1 cellular context compared by ENCODE assay signal in the genomic region with DNA sequence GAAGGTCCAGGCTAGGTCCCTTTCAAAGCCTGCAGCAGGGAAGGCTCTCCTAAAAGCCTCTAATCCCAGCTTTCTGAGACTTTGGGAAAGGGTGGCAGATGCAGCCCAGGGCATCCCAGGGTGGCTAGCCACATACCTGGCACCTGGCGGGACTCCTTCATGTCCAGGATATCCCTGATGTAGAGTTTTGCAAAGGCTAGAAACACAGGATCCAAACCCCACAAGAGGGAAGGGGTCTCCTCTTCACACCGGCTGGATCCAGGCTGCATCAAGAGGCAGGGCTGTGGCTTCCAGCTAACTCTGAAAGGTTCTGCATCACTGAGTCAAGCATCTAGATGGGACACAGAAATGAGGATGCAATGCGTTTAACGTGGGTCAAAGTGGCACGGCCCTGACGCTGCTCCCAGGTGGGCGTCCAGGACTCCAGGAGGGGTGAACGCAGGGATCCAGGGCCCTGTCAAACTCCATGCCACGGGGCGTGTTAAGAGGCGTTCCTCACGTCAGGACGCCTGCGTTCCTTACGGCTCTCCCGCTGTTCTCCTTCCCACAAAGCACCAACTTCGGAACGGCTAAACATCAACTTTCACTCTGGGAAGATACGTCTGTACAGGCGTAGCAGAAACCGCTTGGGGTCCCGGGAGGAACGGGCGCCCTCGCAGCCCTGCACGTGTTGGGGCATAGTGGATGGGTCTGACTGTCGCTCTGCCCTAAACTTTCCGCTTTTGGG.
TF ChIP-seq lines count a peak whose summit lies in the region.

No MANE protein-coding gene starts in this region.

TF ChIP-seq in HEK293, 187 proteins besides CTCF, POLR2A, EP300 and RAD21 (continued from another document and continues in another):
- TF ChIP-seq, protein P1, sequence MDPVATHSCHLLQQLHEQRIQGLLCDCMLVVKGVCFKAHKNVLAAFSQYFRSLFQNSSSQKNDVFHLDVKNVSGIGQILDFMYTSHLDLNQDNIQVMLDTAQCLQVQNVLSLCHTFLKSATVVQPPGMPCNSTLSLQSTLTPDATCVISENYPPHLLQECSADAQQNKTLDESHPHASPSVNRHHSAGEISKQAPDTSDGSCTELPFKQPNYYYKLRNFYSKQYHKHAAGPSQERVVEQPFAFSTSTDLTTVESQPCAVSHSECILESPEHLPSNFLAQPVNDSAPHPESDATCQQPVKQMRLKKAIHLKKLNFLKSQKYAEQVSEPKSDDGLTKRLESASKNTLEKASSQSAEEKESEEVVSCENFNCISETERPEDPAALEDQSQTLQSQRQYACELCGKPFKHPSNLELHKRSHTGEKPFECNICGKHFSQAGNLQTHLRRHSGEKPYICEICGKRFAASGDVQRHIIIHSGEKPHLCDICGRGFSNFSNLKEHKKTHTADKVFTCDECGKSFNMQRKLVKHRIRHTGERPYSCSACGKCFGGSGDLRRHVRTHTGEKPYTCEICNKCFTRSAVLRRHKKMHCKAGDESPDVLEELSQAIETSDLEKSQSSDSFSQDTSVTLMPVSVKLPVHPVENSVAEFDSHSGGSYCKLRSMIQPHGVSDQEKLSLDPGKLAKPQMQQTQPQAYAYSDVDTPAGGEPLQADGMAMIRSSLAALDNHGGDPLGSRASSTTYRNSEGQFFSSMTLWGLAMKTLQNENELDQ (tag by site-specific recombination; IDR thresholded peaks at IDR 0.05; ENCODE audit: low read depth) = no peak
- TF ChIP-seq ZNF16 (tag by site-specific recombination; IDR thresholded peaks at IDR 0.05; ENCODE audit: low read depth) = no peak
- TF ChIP-seq ZNF510 (tag by site-specific recombination; IDR thresholded peaks at IDR 0.05; ENCODE audit: insufficient replicate concordance) = no peak
- TF ChIP-seq ZNF501 (tag by site-specific recombination; IDR thresholded peaks at IDR 0.05) = peak; percentile 96
- no peak for TF ChIP-seq ZNF677 (tag by site-specific recombination; IDR thresholded peaks at IDR 0.05)
- TF ChIP-seq, protein P2, sequence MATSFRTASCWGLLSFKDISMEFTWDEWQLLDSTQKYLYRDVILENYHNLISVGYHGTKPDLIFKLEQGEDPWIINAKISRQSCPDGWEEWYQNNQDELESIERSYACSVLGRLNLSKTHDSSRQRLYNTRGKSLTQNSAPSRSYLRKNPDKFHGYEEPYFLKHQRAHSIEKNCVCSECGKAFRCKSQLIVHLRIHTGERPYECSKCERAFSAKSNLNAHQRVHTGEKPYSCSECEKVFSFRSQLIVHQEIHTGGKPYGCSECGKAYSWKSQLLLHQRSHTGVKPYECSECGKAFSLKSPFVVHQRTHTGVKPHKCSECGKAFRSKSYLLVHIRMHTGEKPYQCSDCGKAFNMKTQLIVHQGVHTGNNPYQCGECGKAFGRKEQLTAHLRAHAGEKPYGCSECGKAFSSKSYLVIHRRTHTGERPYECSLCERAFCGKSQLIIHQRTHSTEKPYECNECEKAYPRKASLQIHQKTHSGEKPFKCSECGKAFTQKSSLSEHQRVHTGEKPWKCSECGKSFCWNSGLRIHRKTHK (tag by site-specific recombination; IDR thresholded peaks at IDR 0.05) = no peak
- TF ChIP-seq, protein P3, sequence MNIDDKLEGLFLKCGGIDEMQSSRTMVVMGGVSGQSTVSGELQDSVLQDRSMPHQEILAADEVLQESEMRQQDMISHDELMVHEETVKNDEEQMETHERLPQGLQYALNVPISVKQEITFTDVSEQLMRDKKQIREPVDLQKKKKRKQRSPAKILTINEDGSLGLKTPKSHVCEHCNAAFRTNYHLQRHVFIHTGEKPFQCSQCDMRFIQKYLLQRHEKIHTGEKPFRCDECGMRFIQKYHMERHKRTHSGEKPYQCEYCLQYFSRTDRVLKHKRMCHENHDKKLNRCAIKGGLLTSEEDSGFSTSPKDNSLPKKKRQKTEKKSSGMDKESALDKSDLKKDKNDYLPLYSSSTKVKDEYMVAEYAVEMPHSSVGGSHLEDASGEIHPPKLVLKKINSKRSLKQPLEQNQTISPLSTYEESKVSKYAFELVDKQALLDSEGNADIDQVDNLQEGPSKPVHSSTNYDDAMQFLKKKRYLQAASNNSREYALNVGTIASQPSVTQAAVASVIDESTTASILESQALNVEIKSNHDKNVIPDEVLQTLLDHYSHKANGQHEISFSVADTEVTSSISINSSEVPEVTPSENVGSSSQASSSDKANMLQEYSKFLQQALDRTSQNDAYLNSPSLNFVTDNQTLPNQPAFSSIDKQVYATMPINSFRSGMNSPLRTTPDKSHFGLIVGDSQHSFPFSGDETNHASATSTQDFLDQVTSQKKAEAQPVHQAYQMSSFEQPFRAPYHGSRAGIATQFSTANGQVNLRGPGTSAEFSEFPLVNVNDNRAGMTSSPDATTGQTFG (tag by site-specific recombination; IDR thresholded peaks at IDR 0.05; ENCODE audit: borderline replicate concordance) = no peak
- peak; percentile 77; the same call in 1 of the 2 replicates for TF ChIP-seq KLF16 (tag by site-specific recombination; IDR thresholded peaks at IDR 0.05)
- TF ChIP-seq ZNF830 (tag by site-specific recombination; IDR thresholded peaks at IDR 0.05; ENCODE audit: low read depth) = no peak
- TF ChIP-seq ZNF747 (tag by site-specific recombination; IDR thresholded peaks at IDR 0.05) = no peak
- TF ChIP-seq, protein P4, sequence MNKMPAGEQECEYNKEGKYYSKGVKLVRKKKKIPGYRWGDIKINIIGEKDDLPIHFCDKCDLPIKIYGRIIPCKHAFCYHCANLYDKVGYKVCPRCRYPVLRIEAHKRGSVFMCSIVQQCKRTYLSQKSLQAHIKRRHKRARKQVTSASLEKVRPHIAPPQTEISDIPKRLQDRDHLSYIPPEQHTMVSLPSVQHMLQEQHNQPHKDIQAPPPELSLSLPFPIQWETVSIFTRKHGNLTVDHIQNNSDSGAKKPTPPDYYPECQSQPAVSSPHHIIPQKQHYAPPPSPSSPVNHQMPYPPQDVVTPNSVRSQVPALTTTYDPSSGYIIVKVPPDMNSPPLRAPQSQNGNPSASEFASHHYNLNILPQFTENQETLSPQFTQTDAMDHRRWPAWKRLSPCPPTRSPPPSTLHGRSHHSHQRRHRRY (tag by site-specific recombination; IDR thresholded peaks at IDR 0.05) = no peak
- TF ChIP-seq ZNF274 (IDR thresholded peaks at IDR 0.05; ENCODE audit: low read length) = no peak
- no peak for TF ChIP-seq ZNF274 (tag by site-specific recombination; IDR thresholded peaks at IDR 0.05; ENCODE audit: borderline replicate concordance)
- TF ChIP-seq GFI1B (tag by site-specific recombination; IDR thresholded peaks at IDR 0.05) = no peak; the same call in 1 of the 2 replicates
- TF ChIP-seq, protein P5, sequence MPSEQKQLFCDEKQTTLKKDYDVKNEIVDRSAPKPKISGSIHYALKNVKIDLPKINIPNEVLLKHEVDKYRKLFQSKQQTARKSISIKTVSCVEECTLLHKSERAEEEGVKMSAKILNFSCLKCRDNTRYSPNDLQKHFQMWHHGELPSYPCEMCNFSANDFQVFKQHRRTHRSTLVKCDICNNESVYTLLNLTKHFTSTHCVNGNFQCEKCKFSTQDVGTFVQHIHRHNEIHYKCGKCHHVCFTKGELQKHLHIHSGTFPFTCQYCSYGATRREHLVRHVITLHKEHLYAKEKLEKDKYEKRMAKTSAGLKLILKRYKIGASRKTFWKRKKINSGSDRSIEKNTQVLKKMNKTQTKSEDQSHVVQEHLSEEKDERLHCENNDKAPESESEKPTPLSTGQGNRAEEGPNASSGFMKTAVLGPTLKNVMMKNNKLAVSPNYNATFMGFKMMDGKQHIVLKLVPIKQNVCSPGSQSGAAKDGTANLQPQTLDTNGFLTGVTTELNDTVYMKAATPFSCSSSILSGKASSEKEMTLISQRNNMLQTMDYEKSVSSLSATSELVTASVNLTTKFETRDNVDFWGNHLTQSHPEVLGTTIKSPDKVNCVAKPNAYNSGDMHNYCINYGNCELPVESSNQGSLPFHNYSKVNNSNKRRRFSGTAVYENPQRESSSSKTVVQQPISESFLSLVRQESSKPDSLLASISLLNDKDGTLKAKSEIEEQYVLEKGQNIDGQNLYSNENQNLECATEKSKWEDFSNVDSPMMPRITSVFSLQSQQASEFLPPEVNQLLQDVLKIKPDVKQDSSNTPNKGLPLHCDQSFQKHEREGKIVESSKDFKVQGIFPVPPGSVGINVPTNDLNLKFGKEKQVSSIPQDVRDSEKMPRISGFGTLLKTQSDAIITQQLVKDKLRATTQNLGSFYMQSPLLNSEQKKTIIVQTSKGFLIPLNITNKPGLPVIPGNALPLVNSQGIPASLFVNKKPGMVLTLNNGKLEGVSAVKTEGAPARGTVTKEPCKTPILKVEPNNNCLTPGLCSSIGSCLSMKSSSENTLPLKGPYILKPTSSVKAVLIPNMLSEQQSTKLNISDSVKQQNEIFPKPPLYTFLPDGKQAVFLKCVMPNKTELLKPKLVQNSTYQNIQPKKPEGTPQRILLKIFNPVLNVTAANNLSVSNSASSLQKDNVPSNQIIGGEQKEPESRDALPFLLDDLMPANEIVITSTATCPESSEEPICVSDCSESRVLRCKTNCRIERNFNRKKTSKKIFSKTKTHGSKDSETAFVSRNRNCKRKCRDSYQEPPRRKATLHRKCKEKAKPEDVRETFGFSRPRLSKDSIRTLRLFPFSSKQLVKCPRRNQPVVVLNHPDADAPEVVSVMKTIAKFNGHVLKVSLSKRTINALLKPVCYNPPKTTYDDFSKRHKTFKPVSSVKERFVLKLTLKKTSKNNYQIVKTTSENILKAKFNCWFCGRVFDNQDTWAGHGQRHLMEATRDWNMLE (tag by site-specific recombination; conservative IDR thresholded peaks at IDR 0.05; ENCODE audit: low read depth) = no peak
- peak; percentile 85; the same call in 1 of the 2 replicates for TF ChIP-seq ZNF24 (tag by site-specific recombination; IDR thresholded peaks at IDR 0.05)
- no peak for TF ChIP-seq ZNF664 (tag by site-specific recombination; IDR thresholded peaks at IDR 0.05)
- TF ChIP-seq, protein P6, sequence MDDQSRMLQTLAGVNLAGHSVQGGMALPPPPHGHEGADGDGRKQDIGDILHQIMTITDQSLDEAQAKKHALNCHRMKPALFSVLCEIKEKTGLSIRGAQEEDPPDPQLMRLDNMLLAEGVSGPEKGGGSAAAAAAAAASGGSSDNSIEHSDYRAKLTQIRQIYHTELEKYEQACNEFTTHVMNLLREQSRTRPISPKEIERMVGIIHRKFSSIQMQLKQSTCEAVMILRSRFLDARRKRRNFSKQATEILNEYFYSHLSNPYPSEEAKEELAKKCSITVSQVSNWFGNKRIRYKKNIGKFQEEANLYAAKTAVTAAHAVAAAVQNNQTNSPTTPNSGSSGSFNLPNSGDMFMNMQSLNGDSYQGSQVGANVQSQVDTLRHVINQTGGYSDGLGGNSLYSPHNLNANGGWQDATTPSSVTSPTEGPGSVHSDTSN (CRISPR knock-in tag; IDR thresholded peaks at IDR 0.05) = no peak
- peak; percentile 75 for TF ChIP-seq ZNF366 (tag by site-specific recombination; conservative IDR thresholded peaks at IDR 0.05)
- no peak for TF ChIP-seq ZNF175 (tag by site-specific recombination; IDR thresholded peaks at IDR 0.05)
- TF ChIP-seq ZFHX2 (tag by site-specific recombination; conservative IDR thresholded peaks at IDR 0.05) = peak; percentile 49
- TF ChIP-seq KLF8 (tag by site-specific recombination; IDR thresholded peaks at IDR 0.05) = no peak
- TF ChIP-seq ZBTB20 (tag by site-specific recombination; IDR thresholded peaks at IDR 0.05) = peak; percentile 71
- TF ChIP-seq ZNF416 (tag by site-specific recombination; IDR thresholded peaks at IDR 0.05) = no peak
- no peak for TF ChIP-seq ZNF792 (tag by site-specific recombination; IDR thresholded peaks at IDR 0.05)
- TF ChIP-seq ZNF10 (tag by site-specific recombination; IDR thresholded peaks at IDR 0.05) = 0 out of 2 replicates have a peak, but pooled peaks have one; percentile 23
- no peak for TF ChIP-seq ZNF560 (tag by site-specific recombination; IDR thresholded peaks at IDR 0.05; ENCODE audit: borderline replicate concordance)
- TF ChIP-seq ZBTB48 (tag by site-specific recombination; IDR thresholded peaks at IDR 0.05) = peak; percentile 79
- no peak for TF ChIP-seq GLI4 (tag by site-specific recombination; IDR thresholded peaks at IDR 0.05)
- TF ChIP-seq OVOL3 (tag by site-specific recombination; IDR thresholded peaks at IDR 0.05) = no peak
- TF ChIP-seq ZNF202 (tag by site-specific recombination; IDR thresholded peaks at IDR 0.05; ENCODE audit: borderline replicate concordance) = no peak
- TF ChIP-seq ZEB2 (tag by site-specific recombination; IDR thresholded peaks at IDR 0.05) = peak; percentile 81; the same call in 1 of the 2 replicates
- TF ChIP-seq, protein P7, sequence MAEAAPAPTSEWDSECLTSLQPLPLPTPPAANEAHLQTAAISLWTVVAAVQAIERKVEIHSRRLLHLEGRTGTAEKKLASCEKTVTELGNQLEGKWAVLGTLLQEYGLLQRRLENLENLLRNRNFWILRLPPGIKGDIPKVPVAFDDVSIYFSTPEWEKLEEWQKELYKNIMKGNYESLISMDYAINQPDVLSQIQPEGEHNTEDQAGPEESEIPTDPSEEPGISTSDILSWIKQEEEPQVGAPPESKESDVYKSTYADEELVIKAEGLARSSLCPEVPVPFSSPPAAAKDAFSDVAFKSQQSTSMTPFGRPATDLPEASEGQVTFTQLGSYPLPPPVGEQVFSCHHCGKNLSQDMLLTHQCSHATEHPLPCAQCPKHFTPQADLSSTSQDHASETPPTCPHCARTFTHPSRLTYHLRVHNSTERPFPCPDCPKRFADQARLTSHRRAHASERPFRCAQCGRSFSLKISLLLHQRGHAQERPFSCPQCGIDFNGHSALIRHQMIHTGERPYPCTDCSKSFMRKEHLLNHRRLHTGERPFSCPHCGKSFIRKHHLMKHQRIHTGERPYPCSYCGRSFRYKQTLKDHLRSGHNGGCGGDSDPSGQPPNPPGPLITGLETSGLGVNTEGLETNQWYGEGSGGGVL (tag by site-specific recombination; IDR thresholded peaks at IDR 0.05) = no peak
- TF ChIP-seq ZNF146 (tag by site-specific recombination; IDR thresholded peaks at IDR 0.05) = no peak
- TF ChIP-seq YY2 (tag by site-specific recombination; IDR thresholded peaks at IDR 0.05) = no peak
- no peak for TF ChIP-seq ZNF596 (tag by site-specific recombination; IDR thresholded peaks at IDR 0.05)
- TF ChIP-seq ZBTB7A (tag by site-specific recombination; IDR thresholded peaks at IDR 0.05; ENCODE audit: low read depth) = no peak
- TF ChIP-seq ZNF423 (tag by site-specific recombination; IDR thresholded peaks at IDR 0.05) = no peak
- TF ChIP-seq ZNF707 (tag by site-specific recombination; IDR thresholded peaks at IDR 0.05) = no peak
- TF ChIP-seq, protein P8, sequence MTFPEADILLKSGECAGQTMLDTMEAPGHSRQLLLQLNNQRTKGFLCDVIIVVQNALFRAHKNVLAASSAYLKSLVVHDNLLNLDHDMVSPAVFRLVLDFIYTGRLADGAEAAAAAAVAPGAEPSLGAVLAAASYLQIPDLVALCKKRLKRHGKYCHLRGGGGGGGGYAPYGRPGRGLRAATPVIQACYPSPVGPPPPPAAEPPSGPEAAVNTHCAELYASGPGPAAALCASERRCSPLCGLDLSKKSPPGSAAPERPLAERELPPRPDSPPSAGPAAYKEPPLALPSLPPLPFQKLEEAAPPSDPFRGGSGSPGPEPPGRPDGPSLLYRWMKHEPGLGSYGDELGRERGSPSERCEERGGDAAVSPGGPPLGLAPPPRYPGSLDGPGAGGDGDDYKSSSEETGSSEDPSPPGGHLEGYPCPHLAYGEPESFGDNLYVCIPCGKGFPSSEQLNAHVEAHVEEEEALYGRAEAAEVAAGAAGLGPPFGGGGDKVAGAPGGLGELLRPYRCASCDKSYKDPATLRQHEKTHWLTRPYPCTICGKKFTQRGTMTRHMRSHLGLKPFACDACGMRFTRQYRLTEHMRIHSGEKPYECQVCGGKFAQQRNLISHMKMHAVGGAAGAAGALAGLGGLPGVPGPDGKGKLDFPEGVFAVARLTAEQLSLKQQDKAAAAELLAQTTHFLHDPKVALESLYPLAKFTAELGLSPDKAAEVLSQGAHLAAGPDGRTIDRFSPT (tag by site-specific recombination; IDR thresholded peaks at IDR 0.05) = peak; percentile 53; the same call in 1 of the 2 replicates
- no peak for TF ChIP-seq ZNF701 (tag by site-specific recombination; IDR thresholded peaks at IDR 0.05)
- TF ChIP-seq ZNF768 (tag by site-specific recombination; IDR thresholded peaks at IDR 0.05) = no peak
- TF ChIP-seq ZNF266 (tag by site-specific recombination; IDR thresholded peaks at IDR 0.05; ENCODE audit: low read depth) = no peak
- TF ChIP-seq ZNF214 (tag by site-specific recombination; IDR thresholded peaks at IDR 0.05; ENCODE audit: borderline replicate concordance) = no peak
